ENCODE assay signal across 1 cellular context in genomic region chr12:110907583-110907982, GRCh38.
TF ChIP-seq lines count a peak whose summit lies in the region.

No MANE protein-coding gene starts in this region.

TF ChIP-seq in H1, 55 proteins besides CTCF, POLR2A, EP300 and RAD21:
- TF ChIP-seq E2F6 (IDR thresholded peaks at IDR 0.05) (peak; percentile 43; the same call in 1 of the 2 replicates), CBX8 (IDR thresholded peaks at IDR 0.05; ENCODE audit: borderline replicate concordance, low read depth, low read length) (no peak)
